Comparison of ENCODE assay signal across 28 cellular contexts in the genomic region with DNA sequence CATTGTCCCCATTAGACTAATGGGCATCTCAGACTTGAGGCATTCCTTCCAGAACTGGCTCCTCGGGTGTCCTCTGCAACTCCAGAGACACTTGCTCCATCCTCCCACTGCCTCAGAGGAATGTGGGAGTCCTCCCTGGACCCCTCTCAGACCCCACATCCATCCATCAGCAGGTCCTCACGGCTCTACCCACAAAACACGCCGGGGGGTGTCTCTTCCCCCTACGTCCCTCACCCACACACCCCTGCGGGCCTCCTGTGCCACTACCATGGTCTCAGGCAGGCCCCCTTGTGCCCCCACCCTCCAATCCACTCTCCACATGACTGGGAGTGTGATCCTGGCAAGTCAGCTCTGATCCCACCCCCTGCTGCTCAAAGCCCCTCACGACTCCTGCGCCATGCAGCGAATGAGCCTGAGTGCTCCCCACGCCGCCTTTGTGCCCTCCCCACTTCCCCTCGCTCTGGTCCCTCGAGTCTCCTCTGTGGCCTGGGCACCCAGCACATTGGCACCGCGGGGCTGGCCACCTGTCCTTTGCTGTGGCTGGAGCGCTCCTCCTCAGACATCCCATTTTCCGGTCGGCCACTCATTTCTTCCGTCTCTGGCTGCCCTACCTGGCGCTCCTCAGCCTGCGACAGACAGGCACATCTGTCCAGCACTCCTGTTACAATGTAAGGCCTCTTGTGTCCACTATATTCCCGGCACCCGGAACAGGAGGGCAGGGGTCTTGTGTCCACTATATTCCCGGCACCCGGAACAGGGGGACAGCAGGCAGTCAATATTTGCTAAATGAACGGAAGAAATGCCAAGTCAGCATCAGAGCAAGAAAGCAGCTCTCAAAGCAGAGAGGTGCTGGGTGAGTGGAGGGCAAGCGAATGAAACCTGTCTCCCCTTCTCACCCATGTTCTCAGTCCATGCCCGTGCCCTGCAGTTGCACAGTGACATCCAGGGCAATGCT. TPM values are rescaled to one million over a fixed set of nuclear protein-coding genes. Genes with fewer than 3 reads are reported as not detected.
A peak's percentile ranks its signal among the peaks of the same experiment; 100 is the strongest.
DNase-seq lines count a peak whose midpoint lies in the region; ATAC-seq and TF ChIP-seq lines count a peak whose summit lies in the region.
"Had no signal": no experiment of that assay in that cellular context is flagged by ENCODE, and none has a peak within 500 bp of the region (broad histone marks: within the 10 kb centered on the region; RNA-seq: fewer than 3 reads in every experiment).

No MANE protein-coding gene starts in this region.

- no peak overlapping the region for H3K27ac ChIP-seq in osteoblast (ENCODE audit: low read depth, low read length)
- no peak overlapping the region for H3K27ac ChIP-seq in aorta (ENCODE audit: low read depth in 1 of 2, low read length in 2 of 2)
- H3K27ac ChIP-seq: brain microvascular endothelial cell, colonic mucosa, HL-60, neutrophil, prostate gland, SK-N-MC had no signal

- no peaks in the 10 kb centered on the region for H3K9me3 Mint-ChIP-seq in natural killer cell
- H3K9me3 Mint-ChIP-seq in natural killer cell treated with Interleukin-12 subunit alpha and Interleukin-12 subunit beta and Interleukin-15 and Interleukin-18, amount 100 ng/mL, for 72 hours, result no peaks in the 10 kb centered on the region
- H3K9me3 Mint-ChIP-seq in activated CD4-positive, alpha-beta T cell treated with anti-CD3 and anti-CD28 coated beads for 36 hours (ENCODE audit: low read depth), result peaks cover 3% of the 10 kb centered on the region
- H3K9me3 Mint-ChIP-seq: effector memory CD8-positive, alpha-beta T cell; T-helper 1 cell treated with Interleukin-12 subunit alpha and Interleukin-12 subunit beta and Interleukin-4 antibody, amounts not matched to agents 30 μg/mL and 1 μg/mL, for 36 hours had no signal

- TF ChIP-seq CTCF in natural killer cell (IDR thresholded peaks at IDR 0.05) (no peak), osteoblast (IDR thresholded peaks at IDR 0.05; ENCODE audit: extremely low read depth, low read depth, low read length) (no peak)

- H3K4me3 Mint-ChIP-seq in natural killer cell, result no peak overlapping the region
- H3K4me3 Mint-ChIP-seq in natural killer cell treated with Interleukin-12 subunit alpha and Interleukin-12 subunit beta and Interleukin-15 and Interleukin-18, amount 100 ng/mL, for 72 hours, result no peak overlapping the region
- no peak overlapping the region for H3K4me3 Mint-ChIP-seq in activated CD4-positive, alpha-beta T cell treated with anti-CD3 and anti-CD28 coated beads for 36 hours
- H3K4me3 Mint-ChIP-seq: effector memory CD8-positive, alpha-beta T cell; T-helper 1 cell treated with Interleukin-12 subunit alpha and Interleukin-12 subunit beta and Interleukin-4 antibody, amounts not matched to agents 30 μg/mL and 1 μg/mL, for 36 hours had no signal

- H3K4me3 ChIP-seq in osteoblast (ENCODE audit: insufficient read depth, low read length) (no peak overlapping the region), aorta (ENCODE audit: low read length in 2 of 2) (no peak overlapping the region)
- H3K4me3 ChIP-seq: colonic mucosa, prostate gland, SK-N-MC had no signal

- H3K36me3 Mint-ChIP-seq in natural killer cell, result no peaks in the 10 kb centered on the region
- peaks cover 5% of the 10 kb centered on the region for H3K36me3 Mint-ChIP-seq in natural killer cell treated with Interleukin-12 subunit alpha and Interleukin-12 subunit beta and Interleukin-15 and Interleukin-18, amount 100 ng/mL, for 72 hours
- H3K36me3 Mint-ChIP-seq in activated CD4-positive, alpha-beta T cell treated with anti-CD3 and anti-CD28 coated beads for 36 hours (ENCODE audit: low read depth), result peaks cover 10% of the 10 kb centered on the region

- peaks cover 92% of the 10 kb centered on the region for H3K79me2 ChIP-seq in osteoblast (ENCODE audit: insufficient read depth, low read length)

- H3K4me1 ChIP-seq in osteoblast (ENCODE audit: insufficient read depth, low read length), result no peaks in the 10 kb centered on the region
- H3K4me1 ChIP-seq in aorta (ENCODE audit: control insufficient read depth in 1 of 2, insufficient read depth in 2 of 2, low read length in 2 of 2), result no peaks in the 10 kb centered on the region
- H3K4me1 ChIP-seq: colonic mucosa had no signal

- DNase-seq in natural killer cell, result no peak
- no peak for DNase-seq in natural killer cell treated with Interleukin-12 subunit alpha and Interleukin-12 subunit beta and Interleukin-15 and Interleukin-18, amount 100 ng/mL, for 72 hours (ENCODE audit: low spot score)
- peak; percentile 28 for DNase-seq in left ventricle myocardium superior
- peak; percentile 68 for DNase-seq in osteoblast (ENCODE audit: insufficient read length, low spot score, missing footprints)
- peak; percentile 23 to 60 for DNase-seq in aorta
- no peak for DNase-seq in activated CD4-positive, alpha-beta T cell treated with anti-CD3 and anti-CD28 coated beads for 36 hours
- DNase-seq in effector CD8-positive, alpha-beta T cell (lab: John Stamatoyannopoulos, UW), result no peak
- no peak for DNase-seq in NK-92 (lab: John Stamatoyannopoulos, UW; ENCODE audit: unreplicated experiment)
- DNase-seq: activated CD4-positive, alpha-beta T cell treated with anti-CD3 and anti-CD28 coated beads for 4 hours; activated CD8-positive, alpha-beta memory T cell treated with anti-CD3 and anti-CD28 coated beads for 24 hours; activated T-cell treated with anti-CD3 and anti-CD28 coated beads, Interleukin-2, amount 50 U/mL, for 1 hour; brain microvascular endothelial cell; colonic mucosa; DMS79; effector memory CD8-positive, alpha-beta T cell; erythroblast; GDM1; glutamatergic neuron; Kasumi-1; mammary epithelial cell; NCI-H1436 treated with DMSO at 0.1 percent for 48 hours; NCI-H774; RPMI8226 had no signal

- intact Hi-C loops in natural killer cell (cut with micrococcal nuclease), result no loop called here
- intact Hi-C loops in left ventricle myocardium superior (cut with micrococcal nuclease), result no loop called here
- intact Hi-C loops in aorta (cut with DNase I), result no loop called here
- intact Hi-C loops in activated CD4-positive, alpha-beta T cell treated with anti-CD3 and anti-CD28 coated beads for 36 hours (cut with DNase I, micrococcal nuclease), result no loop called here

- POLR2A ChIA-PET in activated CD4-positive, alpha-beta T cell treated with anti-CD3 and anti-CD28 coated beads for 36 hours (lab: Charles Lee), result no interaction called here

- peaks cover 56 to 84% of the 10 kb centered on the region in 2 donors for H3K4me1 Mint-ChIP-seq in natural killer cell
- peaks cover 42 to 54% of the 10 kb centered on the region in 2 donors for H3K4me1 Mint-ChIP-seq in natural killer cell treated with Interleukin-12 subunit alpha and Interleukin-12 subunit beta and Interleukin-15 and Interleukin-18, amount 100 ng/mL, for 72 hours (ENCODE audit: low read depth in 2 of 2)
- peaks cover 40% of the 10 kb centered on the region for H3K4me1 Mint-ChIP-seq in activated CD4-positive, alpha-beta T cell treated with anti-CD3 and anti-CD28 coated beads for 36 hours

- no peak overlapping the region for H2AFZ ChIP-seq in osteoblast (ENCODE audit: low read length)

- H3K4me2 ChIP-seq in osteoblast (ENCODE audit: insufficient read depth, low read length), result no peak overlapping the region

- no peaks in the 10 kb centered on the region for H3K27me3 Mint-ChIP-seq in natural killer cell (ENCODE audit: low read depth in 2 of 2)
- H3K27me3 Mint-ChIP-seq in natural killer cell treated with Interleukin-12 subunit alpha and Interleukin-12 subunit beta and Interleukin-15 and Interleukin-18, amount 100 ng/mL, for 72 hours, result no peaks in the 10 kb centered on the region
- H3K27me3 Mint-ChIP-seq in activated CD4-positive, alpha-beta T cell treated with anti-CD3 and anti-CD28 coated beads for 36 hours, result no peaks in the 10 kb centered on the region
- H3K27me3 Mint-ChIP-seq: effector memory CD8-positive, alpha-beta T cell had no signal

- no peak for ATAC-seq in natural killer cell
- no peak for ATAC-seq in natural killer cell treated with Interleukin-12 subunit alpha and Interleukin-12 subunit beta and Interleukin-15 and Interleukin-18, amount 100 ng/mL, for 72 hours
- ATAC-seq in left ventricle myocardium superior, result no peak
- ATAC-seq in aorta (ENCODE audit: low FRiP score), result no peak
- ATAC-seq in activated CD4-positive, alpha-beta T cell treated with anti-CD3 and anti-CD28 coated beads for 36 hours, result no peak
- ATAC-seq: effector memory CD8-positive, alpha-beta T cell had no signal

- no peaks in the 10 kb centered on the region for H3K27me3 ChIP-seq in osteoblast (ENCODE audit: insufficient read depth, low read length)
- H3K27me3 ChIP-seq in aorta (ENCODE audit: control insufficient read depth in 1 of 2, insufficient read depth in 2 of 2, low read length in 1 of 2), result no peaks in the 10 kb centered on the region
- H3K27me3 ChIP-seq: brain microvascular endothelial cell, colonic mucosa, neutrophil had no signal

- peaks cover 92% of the 10 kb centered on the region for H4K20me1 ChIP-seq in osteoblast (ENCODE audit: insufficient read depth, low read length)

- no peaks in the 10 kb centered on the region for H3K9me3 ChIP-seq in osteoblast (ENCODE audit: low read depth, low read length)
- H3K9me3 ChIP-seq in aorta (ENCODE audit: control insufficient read depth, low read length), result no peaks in the 10 kb centered on the region
- H3K9me3 ChIP-seq: colonic mucosa, neutrophil, prostate gland had no signal

- H3K27ac Mint-ChIP-seq in natural killer cell, result peak overlapping the region; percentile 63 to 83
- peak overlapping the region in 1 of 2 donors; percentile 59 for H3K27ac Mint-ChIP-seq in natural killer cell treated with Interleukin-12 subunit alpha and Interleukin-12 subunit beta and Interleukin-15 and Interleukin-18, amount 100 ng/mL, for 72 hours
- H3K27ac Mint-ChIP-seq in activated CD4-positive, alpha-beta T cell treated with anti-CD3 and anti-CD28 coated beads for 36 hours, result no peak overlapping the region
- H3K27ac Mint-ChIP-seq: T-helper 1 cell treated with Interleukin-12 subunit alpha and Interleukin-12 subunit beta and Interleukin-4 antibody, amounts not matched to agents 30 μg/mL and 1 μg/mL, for 36 hours had no signal

- CTCF ChIA-PET in activated CD4-positive, alpha-beta T cell treated with anti-CD3 and anti-CD28 coated beads for 36 hours (lab: Charles Lee), result no interaction called here

- 90 to 92% methylated on average over 28 of the region's 28 CpGs for WGBS in aorta, 2 donors

- H3K36me3 ChIP-seq in osteoblast (ENCODE audit: insufficient read depth, low read length) (no peaks in the 10 kb centered on the region), aorta (ENCODE audit: control insufficient read depth in 1 of 2, insufficient read depth in 2 of 2, low read length in 1 of 2) (no peaks in the 10 kb centered on the region)
- H3K36me3 ChIP-seq: brain microvascular endothelial cell, colonic mucosa, neutrophil, prostate gland had no signal

RNA-seq across cellular contexts. Expression of a gene that starts 14.2 kb away (rescaled TPM):
- total RNA-seq in natural killer cell, result 10 to 100 TPM; 61.9 to 79.6 (median 78.5) TPM
- 10 to 100 TPM; 40.0 to 42.7 TPM for total RNA-seq in natural killer cell treated with Interleukin-12 subunit alpha and Interleukin-12 subunit beta and Interleukin-15 and Interleukin-18, amount 100 ng/mL, for 72 hours
- total RNA-seq in left ventricle myocardium superior, result 52.8 TPM
- total RNA-seq in osteoblast, result 28.2 and 29.8 TPM in 2 replicates
- 10 to 100 TPM; 51.3 to 65.8 TPM for total RNA-seq in aorta
- polyA plus RNA-seq in aorta, result 100 to 1,000 TPM in 1 of 2 donors, 10 to 100 TPM in 1; 32.4 to 104 TPM
- 10 to 100 TPM; 15.3 TPM for total RNA-seq in activated CD4-positive, alpha-beta T cell treated with anti-CD3 and anti-CD28 coated beads for 36 hours

Comparison
In these comparisons a context has a peak if more than half of its experiments do, and no peak if none do; other contexts are left out.
1. DNase-seq: peak in left ventricle myocardium superior (single experiment), osteoblast (single experiment) and aorta (2 of 2); none in natural killer cell (single experiment), natural killer cell treated with Interleukin-12 subunit alpha and Interleukin-12 subunit beta and Interleukin-15 and Interleukin-18, amount 100 ng/mL, for 72 hours (single experiment), activated CD4-positive, alpha-beta T cell treated with anti-CD3 and anti-CD28 coated beads for 36 hours (single experiment), effector CD8-positive, alpha-beta T cell (single experiment) and NK-92 (single experiment).